In genomic region chr20:25316506-25317190, GRCh38 we compare ENCODE assay signal across 19 cellular contexts.
DNase-seq lines count a peak whose midpoint lies in the region; ATAC-seq and TF ChIP-seq lines count a peak whose summit lies in the region.
"Had no signal": no experiment of that assay in that cellular context is flagged by ENCODE, and none has a peak within 500 bp of the region (broad histone marks: within the 10 kb centered on the region; RNA-seq: fewer than 3 reads in every experiment).

No MANE protein-coding gene starts in this region.

- intact Hi-C loops in left lung (cut with DNase I) = no loop called here
- intact Hi-C loops in activated CD4-positive, alpha-beta T cell treated with anti-CD3 and anti-CD28 coated beads, Interleukin-2, amount 10 ng/mL, durations not matched to agents 24 days and 14 days (cut with micrococcal nuclease) = no loop called here
- intact Hi-C loops in left cardiac atrium (cut with DNase I) = no loop called here

- no peaks in the 10 kb centered on the region for H3K9me3 ChIP-seq in left lung

- no peaks in the 10 kb centered on the region for H3K27me3 ChIP-seq in left lung
- H3K27me3 ChIP-seq: neural progenitor cell had no signal

- no peak overlapping the region for H3K27ac Mint-ChIP-seq in activated CD4-positive, alpha-beta T cell treated with anti-CD3 and anti-CD28 coated beads, Interleukin-2, amount 10 ng/mL, durations not matched to agents 24 days and 14 days
- H3K27ac Mint-ChIP-seq: neural progenitor cell had no signal

- no peak overlapping the region for H3K4me3 ChIP-seq in left lung
- H3K4me3 ChIP-seq: neural progenitor cell had no signal

- H3K9me3 Mint-ChIP-seq in activated CD4-positive, alpha-beta T cell treated with anti-CD3 and anti-CD28 coated beads, Interleukin-2, amount 10 ng/mL, durations not matched to agents 24 days and 14 days = no peaks in the 10 kb centered on the region

- no peak for TF ChIP-seq CTCF in left lung (IDR thresholded peaks at IDR 0.05)

- H3K27ac ChIP-seq in left lung (no peak overlapping the region), temporal lobe (ENCODE audit: low read depth, low read length) (peak overlapping the region; percentile 30)
- H3K27ac ChIP-seq: 22Rv1, neural progenitor cell had no signal

- H3K4me3 Mint-ChIP-seq in activated CD4-positive, alpha-beta T cell treated with anti-CD3 and anti-CD28 coated beads, Interleukin-2, amount 10 ng/mL, durations not matched to agents 24 days and 14 days = no peak overlapping the region
- H3K4me3 Mint-ChIP-seq: neural progenitor cell had no signal

- H3K36me3 ChIP-seq in left lung = peaks cover 0 to 36% of the 10 kb centered on the region in 2 donors
- H3K36me3 ChIP-seq: neural progenitor cell had no signal

- ATAC-seq in left lung (no peak), left cardiac atrium (no peak)
- ATAC-seq: activated CD4-positive, CD25-positive, alpha-beta regulatory T cell treated with anti-CD3 and anti-CD28 coated beads, Interleukin-2, amount 50 U/mL, for 24 hours; HepG2 had no signal

- H3K4me1 Mint-ChIP-seq in activated CD4-positive, alpha-beta T cell treated with anti-CD3 and anti-CD28 coated beads, Interleukin-2, amount 10 ng/mL, durations not matched to agents 24 days and 14 days = peaks cover 19% of the 10 kb centered on the region

- H3K4me1 ChIP-seq in left lung = peaks cover 0 to 39% of the 10 kb centered on the region in 2 donors
- H3K4me1 ChIP-seq: neural progenitor cell had no signal

- no peaks in the 10 kb centered on the region for H3K27me3 Mint-ChIP-seq in activated CD4-positive, alpha-beta T cell treated with anti-CD3 and anti-CD28 coated beads, Interleukin-2, amount 10 ng/mL, durations not matched to agents 24 days and 14 days

- peaks cover 9% of the 10 kb centered on the region for H3K36me3 Mint-ChIP-seq in activated CD4-positive, alpha-beta T cell treated with anti-CD3 and anti-CD28 coated beads, Interleukin-2, amount 10 ng/mL, durations not matched to agents 24 days and 14 days (ENCODE audit: low read depth)

- DNase-seq in NCI-H510A treated with DMSO at 0.1 percent for 48 hours (lab: John Stamatoyannopoulos, UW) (peak; percentile 42), NCI-H510A (lab: John Stamatoyannopoulos, UW) (no peak), RPMI8226 (peak; percentile 23), left lung (peak; percentile 24 to 45), NCI-H748 treated with DMSO at 0.1 percent for 48 hours (lab: John Stamatoyannopoulos, UW) (no peak), left cardiac atrium (no peak)
- DNase-seq in activated CD4-positive, alpha-beta T cell treated with anti-CD3 and anti-CD28 coated beads, Interleukin-2, amount 10 ng/mL, durations not matched to agents 24 days and 14 days = no peak
- DNase-seq: amniotic stem cell; central memory CD4-positive, alpha-beta T cell; erythroblast; GDM1; NCI-H1436 treated with DMSO at 0.1 percent for 48 hours; NCI-H2171 treated with DMSO at 0.1 percent for 48 hours; NCI-H82 had no signal

Comparison
In these comparisons a context has a peak if more than half of its experiments do, and no peak if none do; other contexts are left out.
1. DNase-seq: peak in NCI-H510A treated with DMSO at 0.1 percent for 48 hours (single experiment), RPMI8226 (single experiment) and left lung (2 of 2); none in NCI-H510A (single experiment), NCI-H748 treated with DMSO at 0.1 percent for 48 hours (single experiment), activated CD4-positive, alpha-beta T cell treated with anti-CD3 and anti-CD28 coated beads, Interleukin-2, amount 10 ng/mL, durations not matched to agents 24 days and 14 days (single experiment) and left cardiac atrium (single experiment).